Comparison of ENCODE assay signal across 8 cellular contexts in the genomic region with DNA sequence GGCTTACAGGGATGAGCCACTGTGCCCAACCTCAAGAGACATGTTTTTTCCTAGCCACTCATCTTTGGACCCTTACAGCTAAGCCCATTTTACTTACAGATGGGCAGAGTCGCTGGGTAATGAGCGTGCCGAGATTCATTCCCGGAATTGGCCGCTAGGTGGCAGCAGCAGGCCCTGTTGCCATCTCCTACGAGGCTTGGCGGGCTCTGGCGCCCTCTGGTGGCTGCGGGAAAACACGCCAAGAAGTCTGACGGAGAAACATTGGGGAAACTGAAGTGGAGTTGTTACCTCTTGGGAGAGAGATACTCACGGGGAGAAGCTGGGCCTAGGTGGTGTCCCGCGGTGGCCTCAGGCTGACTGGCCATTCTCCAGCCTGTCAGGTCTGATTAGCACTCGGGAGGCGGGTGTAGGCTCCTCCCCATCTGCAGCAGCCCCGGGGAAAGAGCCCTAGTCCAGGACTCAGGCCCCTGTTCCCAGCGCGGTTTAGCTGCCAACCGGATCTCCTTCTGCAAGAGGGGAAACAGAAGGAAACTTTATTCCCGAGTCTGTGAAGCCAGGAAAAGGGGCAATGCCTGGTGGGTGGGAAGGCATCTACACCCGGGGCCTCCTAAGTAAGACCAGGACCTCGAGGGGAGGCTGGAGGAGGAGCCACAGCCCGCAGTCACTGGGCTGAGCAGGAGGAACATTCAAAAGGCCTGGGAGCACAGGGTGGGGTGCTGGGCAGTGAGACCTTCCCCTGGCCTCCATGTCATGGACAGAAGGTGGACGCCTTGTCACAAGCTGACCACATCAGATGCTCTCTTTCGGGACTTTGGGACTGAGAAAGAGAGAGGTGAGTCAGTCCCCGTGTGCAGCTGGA. TPM values are rescaled to one million over a fixed set of nuclear protein-coding genes. Genes with fewer than 3 reads are reported as not detected.
A peak's percentile ranks its signal among the peaks of the same experiment; 100 is the strongest.
DNase-seq lines count a peak whose midpoint lies in the region; ATAC-seq and TF ChIP-seq lines count a peak whose summit lies in the region.

No MANE protein-coding gene starts in this region.

- no peak overlapping the region for H3K4me3 ChIP-seq in kidney epithelial cell (ENCODE audit: low read depth, low read length)

- peak; percentile 88 for DNase-seq in ELR (ENCODE audit: low read depth)
- peak; percentile 23 to 89 for DNase-seq in NCI-H526 (lab: John Stamatoyannopoulos, UW)
- peak; percentile 98 to 100 for DNase-seq in activated CD4-positive, alpha-beta T cell treated with anti-CD3 and anti-CD28 coated beads for 24 hours (ENCODE audit: low read depth in 2 of 2)
- DNase-seq in cerebellar cortex (ENCODE audit: low spot score), result peak; percentile 92
- DNase-seq in kidney epithelial cell (ENCODE audit: low read depth), result no peak
- peak; percentile 99 for DNase-seq in stimulated activated CD4-positive, alpha-beta T cell treated with anti-CD3 and anti-CD28 coated beads, Interleukin-1b, Interleukin-23, amount 100 ng/mL, for 4 hours (ENCODE audit: low read depth in 2 of 2)

- ATAC-seq in HG03354 (IDR thresholded peaks at IDR 0.05; ENCODE audit: poor library complexity, severe bottlenecking, unreplicated experiment) (peak; percentile 69), HG03045 (IDR thresholded peaks at IDR 0.05; ENCODE audit: unreplicated experiment) (no peak)

- peaks cover 1% of the 10 kb centered on the region for H3K36me3 ChIP-seq in kidney epithelial cell (ENCODE audit: control insufficient read depth, insufficient read depth, low read length)

- no peaks in the 10 kb centered on the region for H3K27me3 ChIP-seq in kidney epithelial cell (ENCODE audit: control insufficient read depth, insufficient read depth, low read length)

- peak; percentile 100 for TF ChIP-seq CTCF in kidney epithelial cell (IDR thresholded peaks at IDR 0.05; ENCODE audit: insufficient read depth, low read length, poor library complexity, severe bottlenecking)

RNA-seq across cellular contexts. Expression of a gene that starts 9.7 kb away (rescaled TPM):
- 81.2 and 98.4 TPM in 2 replicates for total RNA-seq in kidney epithelial cell

RNA-seq across cellular contexts. Expression of a gene that starts 31.4 kb away (rescaled TPM):
- 233 and 283 TPM in 2 replicates for total RNA-seq in kidney epithelial cell

RNA-seq across cellular contexts. Expression of a gene that starts 42.2 kb away (rescaled TPM):
- total RNA-seq in kidney epithelial cell, result 406 and 420 TPM in 2 replicates

RNA-seq across cellular contexts. Expression of a gene that starts 49.8 kb away (rescaled TPM):
- total RNA-seq in kidney epithelial cell, result 22.8 and 24.5 TPM in 2 replicates

RNA-seq across cellular contexts. Expression of a gene that starts 50.7 kb away (rescaled TPM):
- 13.6 and 14.2 TPM in 2 replicates for total RNA-seq in kidney epithelial cell
